In genomic region chr14:89519000-89519399, GRCh38 we compare ENCODE assay signal across 29 cellular contexts.
"Had no signal": no experiment of that assay in that cellular context is flagged by ENCODE, and none has a peak within 500 bp of the region (broad histone marks: within the 10 kb centered on the region; RNA-seq: fewer than 3 reads in every experiment).

No MANE protein-coding gene starts in this region.

- H3K27me3 Mint-ChIP-seq: activated naive CD8-positive, alpha-beta T cell had no signal

- DNase-seq: activated CD4-positive, alpha-beta T cell treated with anti-CD3 and anti-CD28 coated beads for 4 hours; activated CD4-positive, alpha-beta T cell treated with anti-CD3 and anti-CD28 coated beads, Interleukin-2, amount 50 U/mL, for 4 hours; activated CD8-positive, alpha-beta memory T cell treated with anti-CD3 and anti-CD28 coated beads, Interleukin-2, amount 50 U/mL, for 48 hours; activated CD8-positive, alpha-beta T cell treated with anti-CD3 and anti-CD28 coated beads, Interleukin-2, amount 10 ng/mL, durations not matched to agents 7 days and 5 days; activated effector memory CD4-positive, alpha-beta T cell treated with Interleukin-2 at 50 U/mL for 16 hours; activated naive CD4-positive, alpha-beta T cell; activated T-cell treated with anti-CD3 and anti-CD28 coated beads, Interleukin-2, amount 50 U/mL, for 1 hour; brain microvascular endothelial cell; Karpas-422; MM.1S; NCI-H1105 treated with DMSO at 0.1 percent for 48 hours; NCI-H1436 treated with DMSO at 0.1 percent for 48 hours; NCI-H187; NCI-H2081; NCI-H510A treated with DMSO at 0.1 percent for 48 hours; NCI-H69; NK-92 treated with Interleukin-12 subunit alpha and Interleukin-12 subunit beta, amount 100 ng/mL, for 24 hours; OCI-M1; RPMI8226; SJCRH30; SK-N-SH; T-helper 1 cell; WERI-Rb-1 had no signal

- H3K36me3 ChIP-seq: brain microvascular endothelial cell, cardiac muscle cell, WERI-Rb-1 had no signal

- H3K27ac Mint-ChIP-seq: activated CD8-positive, alpha-beta T cell treated with anti-CD3 and anti-CD28 coated beads, Interleukin-2, amount 10 ng/mL, durations not matched to agents 7 days and 5 days had no signal

- H3K4me3 Mint-ChIP-seq: activated CD8-positive, alpha-beta T cell treated with anti-CD3 and anti-CD28 coated beads, Interleukin-2, amount 10 ng/mL, durations not matched to agents 7 days and 5 days; activated naive CD8-positive, alpha-beta T cell had no signal

- ATAC-seq: activated CD4-positive, CD25-positive, alpha-beta regulatory T cell treated with anti-CD3 and anti-CD28 coated beads, Interleukin-2, amount 50 U/mL, for 24 hours; activated CD8-positive, alpha-beta T cell treated with anti-CD3 and anti-CD28 coated beads, Interleukin-2, amount 10 ng/mL, durations not matched to agents 7 days and 5 days; K562; Panc1; Right ventricle myocardium inferior had no signal

- H3K27me3 ChIP-seq: brain microvascular endothelial cell, cardiac muscle cell, SJCRH30 had no signal

- H3K4me1 ChIP-seq: SJCRH30 had no signal

- H3K27ac ChIP-seq: brain microvascular endothelial cell, cardiac muscle cell, SJCRH30, WERI-Rb-1 had no signal

- H3K4me3 ChIP-seq: cardiac muscle cell, K562, SJCRH30 had no signal
